ENCODE assay signal across 7 cellular contexts in the genomic region with DNA sequence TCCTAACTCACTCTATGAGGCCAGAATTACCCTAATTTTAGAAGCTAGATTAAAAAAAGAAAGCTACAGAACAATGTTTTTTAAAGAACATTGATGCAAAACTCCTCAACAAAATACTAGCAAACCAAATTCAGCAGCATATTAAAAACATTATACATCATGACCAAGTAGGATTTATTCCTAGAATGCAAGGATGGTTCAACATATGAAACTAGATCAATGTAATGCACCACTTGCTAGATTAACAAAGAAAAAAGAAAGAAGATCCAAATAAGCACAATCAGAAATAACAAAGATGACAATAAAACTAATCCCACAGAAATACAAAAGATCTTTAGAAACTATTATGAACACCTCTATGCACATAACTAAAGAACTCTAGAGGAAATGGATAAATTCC.
"Had no signal": no experiment of that assay in that cellular context is flagged by ENCODE, and none has a peak within 500 bp of the region (broad histone marks: within the 10 kb centered on the region; RNA-seq: fewer than 3 reads in every experiment).

No MANE protein-coding gene starts in this region.

- FAIRE-seq: HepG2, HTR-8/SVneo had no signal

- H3K4me1 Mint-ChIP-seq: IgD-negative memory B cell had no signal

- H3K9ac ChIP-seq: KMS-11 had no signal

- H3K4me2 ChIP-seq: KMS-11 had no signal

- DNase-seq: IMR-90, KBM-7 had no signal

- H3K4me3 Mint-ChIP-seq: IgD-negative memory B cell had no signal

- ATAC-seq: HepG2 had no signal

- H3K27ac ChIP-seq: HL-60, KMS-11 had no signal
